Comparison of ENCODE assay signal across 8 cellular contexts in genomic region chr2:85594715-85595377, GRCh38. TPM values are rescaled to one million over a fixed set of nuclear protein-coding genes. Genes with fewer than 3 reads are reported as not detected.
A peak's percentile ranks its signal among the peaks of the same experiment; 100 is the strongest.
DNase-seq lines count a peak whose midpoint lies in the region; ATAC-seq and TF ChIP-seq lines count a peak whose summit lies in the region.

No MANE protein-coding gene starts in this region.

- H3K36me3 ChIP-seq in kidney epithelial cell (ENCODE audit: control insufficient read depth, insufficient read depth, low read length), result no peaks in the 10 kb centered on the region
- H3K36me3 ChIP-seq in testis (ENCODE audit: low read depth, missing control alignments), result no peaks in the 10 kb centered on the region

- no peaks in the 10 kb centered on the region for H3K27me3 Mint-ChIP-seq in activated T-cell treated with anti-CD3 and anti-CD28 coated beads, Interleukin-2, amount 50 U/mL, for 72 hours (ENCODE audit: low read depth)
- H3K27me3 Mint-ChIP-seq in activated T-helper 17 cell treated with anti-CD3 and anti-CD28 coated beads, Interleukin-2, amount 50 U/mL, for 72 hours, result no peaks in the 10 kb centered on the region

- ATAC-seq in activated T-cell treated with anti-CD3 and anti-CD28 coated beads, Interleukin-2, amount 50 U/mL, for 72 hours (replicated peaks in 1 of 2), result peak; percentile 44 to 52
- peak; percentile 42 for ATAC-seq in HG03045 (IDR thresholded peaks at IDR 0.05; ENCODE audit: unreplicated experiment)
- ATAC-seq in activated T-helper 17 cell treated with anti-CD3 and anti-CD28 coated beads, Interleukin-2, amount 50 U/mL, for 72 hours (replicated peaks), result peak; percentile 47

- peak overlapping the region; percentile 96 to 100 for H3K4me3 Mint-ChIP-seq in activated T-cell treated with anti-CD3 and anti-CD28 coated beads, Interleukin-2, amount 50 U/mL, for 72 hours
- H3K4me3 Mint-ChIP-seq in activated T-helper 17 cell treated with anti-CD3 and anti-CD28 coated beads, Interleukin-2, amount 50 U/mL, for 72 hours, result peak overlapping the region; percentile 100

- peak overlapping the region; percentile 68 for H3K4me3 ChIP-seq in kidney epithelial cell (ENCODE audit: low read depth, low read length)
- peak overlapping the region; percentile 85 to 97 for H3K4me3 ChIP-seq in testis

- no peak for TF ChIP-seq POLR2A in testis (IDR thresholded peaks at IDR 0.05)

- H3K27me3 ChIP-seq in kidney epithelial cell (ENCODE audit: control insufficient read depth, insufficient read depth, low read length), result no peaks in the 10 kb centered on the region
- H3K27me3 ChIP-seq in testis, result no peaks in the 10 kb centered on the region

- intact Hi-C loops in testis (cut with DNase I; ENCODE audit: low total_unique reads), result no loop called here

- H3K27ac ChIP-seq in testis, result peak overlapping the region; percentile 92 to 95

- peaks cover 2 to 6% of the 10 kb centered on the region in 2 donors for H3K36me3 Mint-ChIP-seq in activated T-cell treated with anti-CD3 and anti-CD28 coated beads, Interleukin-2, amount 50 U/mL, for 72 hours (ENCODE audit: insufficient read depth in 2 of 2)
- peaks cover 45% of the 10 kb centered on the region for H3K36me3 Mint-ChIP-seq in activated T-helper 17 cell treated with anti-CD3 and anti-CD28 coated beads, Interleukin-2, amount 50 U/mL, for 72 hours (ENCODE audit: low read depth)

- no peaks in the 10 kb centered on the region for H3K9me3 ChIP-seq in testis

- peaks cover 30% of the 10 kb centered on the region for H3K4me1 ChIP-seq in testis

- H3K9me3 Mint-ChIP-seq in activated T-cell treated with anti-CD3 and anti-CD28 coated beads, Interleukin-2, amount 50 U/mL, for 72 hours, result no peaks in the 10 kb centered on the region
- H3K9me3 Mint-ChIP-seq in activated T-helper 17 cell treated with anti-CD3 and anti-CD28 coated beads, Interleukin-2, amount 50 U/mL, for 72 hours, result no peaks in the 10 kb centered on the region

- no peak for DNase-seq in activated T-cell treated with anti-CD3 and anti-CD28 coated beads, Interleukin-2, amount 50 U/mL, for 72 hours
- no peak for DNase-seq in activated T-cell treated with anti-CD3 and anti-CD28 coated beads for 4 hours
- DNase-seq in kidney epithelial cell (ENCODE audit: low read depth), result no peak
- no peak for DNase-seq in testis
- DNase-seq in AG08395 (ENCODE audit: low spot score), result no peak
- DNase-seq in H4 (ENCODE audit: low spot score), result no peak

- H3K27ac Mint-ChIP-seq in activated T-cell treated with anti-CD3 and anti-CD28 coated beads, Interleukin-2, amount 50 U/mL, for 72 hours, result peak overlapping the region; percentile 93
- H3K27ac Mint-ChIP-seq in activated T-helper 17 cell treated with anti-CD3 and anti-CD28 coated beads, Interleukin-2, amount 50 U/mL, for 72 hours, result peak overlapping the region; percentile 100

- H3K4me1 Mint-ChIP-seq in activated T-cell treated with anti-CD3 and anti-CD28 coated beads, Interleukin-2, amount 50 U/mL, for 72 hours (ENCODE audit: low read depth), result peaks cover 40% of the 10 kb centered on the region
- peaks cover 15% of the 10 kb centered on the region for H3K4me1 Mint-ChIP-seq in activated T-helper 17 cell treated with anti-CD3 and anti-CD28 coated beads, Interleukin-2, amount 50 U/mL, for 72 hours

- WGBS in testis, 2 donors, result 9 to 12% methylated on average over 14 to 17 of the region's 23 CpGs

- no peak for TF ChIP-seq CTCF in kidney epithelial cell (IDR thresholded peaks at IDR 0.05; ENCODE audit: insufficient read depth, low read length, poor library complexity, severe bottlenecking)
- TF ChIP-seq CTCF in testis (IDR thresholded peaks at IDR 0.05), result no peak

RNA-seq across cellular contexts. Expression of gene RNF181, which starts 0.7 kb away (rescaled TPM):
- total RNA-seq in activated T-cell treated with anti-CD3 and anti-CD28 coated beads, Interleukin-2, amount 50 U/mL, for 72 hours, result 100 to 1,000 TPM; 114 to 129 TPM
- 100 to 1,000 TPM; 116 to 156 TPM for total RNA-seq in activated T-helper 17 cell treated with anti-CD3 and anti-CD28 coated beads, Interleukin-2, amount 50 U/mL, for 72 hours
- total RNA-seq in kidney epithelial cell (220 and 271 TPM in 2 replicates), testis (100 to 1,000 TPM; 119 to 137 TPM)
- polyA plus RNA-seq in testis (ENCODE audit: insufficient read depth, low read depth, low replicate concordance), result 189 TPM
- 286 and 303 TPM in 2 replicates for total RNA-seq in H4 (2014; rRNA removed; shearing (Covaris generic))

RNA-seq across cellular contexts. Expression of gene TMEM150A, which starts 7.7 kb away (rescaled TPM):
- total RNA-seq in activated T-cell treated with anti-CD3 and anti-CD28 coated beads, Interleukin-2, amount 50 U/mL, for 72 hours, result 1 to 10 TPM; 3.5 to 4.1 TPM
- total RNA-seq in activated T-helper 17 cell treated with anti-CD3 and anti-CD28 coated beads, Interleukin-2, amount 50 U/mL, for 72 hours, result 1 to 10 TPM; 3.3 to 3.7 TPM
- total RNA-seq in kidney epithelial cell, result 19.1 and 24.4 TPM in 2 replicates
- 10 to 100 TPM; 33.1 to 44.0 TPM for total RNA-seq in testis
- polyA plus RNA-seq in testis (ENCODE audit: insufficient read depth, low read depth, low replicate concordance), result 39.3 TPM
- total RNA-seq in H4 (2014; rRNA removed; shearing (Covaris generic)), result 10.2 and 11.1 TPM in 2 replicates

RNA-seq across cellular contexts. Expression of gene VAMP5, which starts 10.6 kb away (rescaled TPM):
- total RNA-seq in activated T-cell treated with anti-CD3 and anti-CD28 coated beads, Interleukin-2, amount 50 U/mL, for 72 hours, result 10 to 100 TPM; 73.3 to 78.9 TPM
- 10 to 100 TPM; 36.8 to 51.2 TPM for total RNA-seq in activated T-helper 17 cell treated with anti-CD3 and anti-CD28 coated beads, Interleukin-2, amount 50 U/mL, for 72 hours
- total RNA-seq in kidney epithelial cell, result 16.5 and 28.5 TPM in 2 replicates
- total RNA-seq in testis, result 10 to 100 TPM in 1 of 2 donors, 1 to 10 TPM in 1; 4.9 to 17.5 TPM
- 36.8 TPM for polyA plus RNA-seq in testis (ENCODE audit: insufficient read depth, low read depth, low replicate concordance)
- 0.77 and 1.8 TPM in 2 replicates for total RNA-seq in H4 (2014; rRNA removed; shearing (Covaris generic))

RNA-seq across cellular contexts. Expression of gene C2orf68, which starts 17.0 kb away (rescaled TPM):
- 10 to 100 TPM; 38.9 to 48.9 TPM for total RNA-seq in activated T-cell treated with anti-CD3 and anti-CD28 coated beads, Interleukin-2, amount 50 U/mL, for 72 hours
- total RNA-seq in activated T-helper 17 cell treated with anti-CD3 and anti-CD28 coated beads, Interleukin-2, amount 50 U/mL, for 72 hours, result 10 to 100 TPM; 21.6 to 32.5 TPM
- 12.6 and 12.8 TPM in 2 replicates for total RNA-seq in kidney epithelial cell
- total RNA-seq in testis, result 10 to 100 TPM; 22.9 to 37.6 TPM
- 55.7 TPM for polyA plus RNA-seq in testis (ENCODE audit: insufficient read depth, low read depth, low replicate concordance)
- total RNA-seq in H4 (2014; rRNA removed; shearing (Covaris generic)), result 18.8 and 20.1 TPM in 2 replicates

RNA-seq across cellular contexts. Expression of gene VAMP8, which starts 17.5 kb away (rescaled TPM):
- total RNA-seq in activated T-cell treated with anti-CD3 and anti-CD28 coated beads, Interleukin-2, amount 50 U/mL, for 72 hours, result 10 to 100 TPM; 85.0 to 89.5 TPM
- 100 to 1,000 TPM; 103 to 124 TPM for total RNA-seq in activated T-helper 17 cell treated with anti-CD3 and anti-CD28 coated beads, Interleukin-2, amount 50 U/mL, for 72 hours
- total RNA-seq in kidney epithelial cell, result 42.3 and 53.5 TPM in 2 replicates
- total RNA-seq in testis, result 10 to 100 TPM; 10.8 to 13.9 TPM
- polyA plus RNA-seq in testis (ENCODE audit: insufficient read depth, low read depth, low replicate concordance), result 59.0 TPM
- total RNA-seq in H4 (2014; rRNA removed; shearing (Covaris generic)), result 0.43 and 1.3 TPM in 2 replicates
